In the genomic region with DNA sequence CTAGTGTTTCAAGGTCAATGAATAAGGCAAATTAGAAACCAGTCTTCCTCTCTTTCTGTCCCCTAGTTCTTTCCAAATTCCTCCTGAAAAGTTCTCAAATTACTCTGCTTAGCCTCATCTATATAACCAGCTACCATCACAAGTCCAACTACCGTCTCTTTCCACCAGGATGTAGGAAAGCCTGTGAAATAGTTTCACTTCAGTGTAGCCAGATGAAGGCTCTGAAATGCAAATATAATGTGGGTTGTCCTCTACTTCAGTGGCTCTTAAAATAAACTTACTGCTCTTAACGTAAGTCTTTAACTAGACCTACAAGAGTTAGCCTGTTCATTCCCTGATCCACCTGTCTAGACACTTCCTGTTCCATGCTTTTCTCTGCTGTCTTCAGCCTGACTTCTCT, we compare ENCODE assay signal across 1 cellular context.
TF ChIP-seq lines count a peak whose summit lies in the region.

No MANE protein-coding gene starts in this region.

TF ChIP-seq in HepG2, 621 proteins besides CTCF, POLR2A, EP300 and RAD21 (continued from another document):
- TF ChIP-seq FOXP4 (CRISPR knock-in tag; IDR thresholded peaks at IDR 0.05) (no peak), SETDB1 (CRISPR knock-in tag; IDR thresholded peaks at IDR 0.05; ENCODE audit: borderline replicate concordance) (no peak), SALL1 (CRISPR knock-in tag; IDR thresholded peaks at IDR 0.05) (no peak), TAF15 (IDR thresholded peaks at IDR 0.05; ENCODE audit: low read depth, low read length, poor library complexity, severe bottlenecking) (no peak), ZNF609 (CRISPR knock-in tag; IDR thresholded peaks at IDR 0.05; ENCODE audit: borderline replicate concordance) (no peak)
- TF ChIP-seq, protein P1, sequence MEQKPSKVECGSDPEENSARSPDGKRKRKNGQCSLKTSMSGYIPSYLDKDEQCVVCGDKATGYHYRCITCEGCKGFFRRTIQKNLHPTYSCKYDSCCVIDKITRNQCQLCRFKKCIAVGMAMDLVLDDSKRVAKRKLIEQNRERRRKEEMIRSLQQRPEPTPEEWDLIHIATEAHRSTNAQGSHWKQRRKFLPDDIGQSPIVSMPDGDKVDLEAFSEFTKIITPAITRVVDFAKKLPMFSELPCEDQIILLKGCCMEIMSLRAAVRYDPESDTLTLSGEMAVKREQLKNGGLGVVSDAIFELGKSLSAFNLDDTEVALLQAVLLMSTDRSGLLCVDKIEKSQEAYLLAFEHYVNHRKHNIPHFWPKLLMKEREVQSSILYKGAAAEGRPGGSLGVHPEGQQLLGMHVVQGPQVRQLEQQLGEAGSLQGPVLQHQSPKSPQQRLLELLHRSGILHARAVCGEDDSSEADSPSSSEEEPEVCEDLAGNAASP (CRISPR knock-in tag; IDR thresholded peaks at IDR 0.05; ENCODE audit: borderline replicate concordance): no peak
